ENCODE assay signal across 23 cellular contexts in genomic region chr5:159786201-159786600, GRCh38.
A peak's percentile ranks its signal among the peaks of the same experiment; 100 is the strongest.
DNase-seq lines count a peak whose midpoint lies in the region; ATAC-seq, FAIRE-seq and TF ChIP-seq lines count a peak whose summit lies in the region.
"Had no signal": no experiment of that assay in that cellular context is flagged by ENCODE, and none has a peak within 500 bp of the region (broad histone marks: within the 10 kb centered on the region; RNA-seq: fewer than 3 reads in every experiment).

No MANE protein-coding gene starts in this region.

- WGBS in sigmoid colon, 2 donors = 56 to 81% methylated on average over 3 of the region's 3 CpGs
- 87 to 92% methylated on average over 3 of the region's 3 CpGs for WGBS in thyroid gland, 2 donors

- DNase-seq in coronary artery (ENCODE audit: low spot score) (no peak), islet precursor cell (peak; percentile 15), sigmoid colon (no peak), vagina (ENCODE audit: extremely low spot score in 2 of 2) (peak; percentile 9 to 79), H54 (ENCODE audit: insufficient read length, low spot score) (no peak), thyroid gland (no peak)
- DNase-seq: C1 segment of cervical spinal cord; CD4-positive, alpha-beta memory T cell; COR-L47; GOT3; HCEC 1CT; NCI-H1092 treated with DMSO at 0.1 percent for 48 hours; NCI-H1436 treated with DMSO at 0.1 percent for 48 hours; NCI-H1930; NCI-H2107; NCI-H446; NCI-H524 treated with DMSO at 0.1 percent for 48 hours; NCI-H774; SIG-M5 had no signal

- H3K27me3 ChIP-seq in sigmoid colon = no peaks in the 10 kb centered on the region
- H3K27me3 ChIP-seq in vagina = no peaks in the 10 kb centered on the region
- H3K27me3 ChIP-seq in thyroid gland = no peaks in the 10 kb centered on the region

- TF ChIP-seq EP300 in sigmoid colon (IDR thresholded peaks at IDR 0.05) = no peak

- H3K36me3 ChIP-seq in sigmoid colon = no peaks in the 10 kb centered on the region
- no peaks in the 10 kb centered on the region for H3K36me3 ChIP-seq in vagina
- no peaks in the 10 kb centered on the region for H3K36me3 ChIP-seq in thyroid gland

- no peak for FAIRE-seq in H54 (lab: Jason Lieb, UNC)
- FAIRE-seq: G401.6, RCC 7860 had no signal

- H3K9me3 ChIP-seq in sigmoid colon (no peaks in the 10 kb centered on the region), vagina (no peaks in the 10 kb centered on the region), thyroid gland (no peaks in the 10 kb centered on the region)

- H3K4me3 ChIP-seq in coronary artery (no peak overlapping the region), sigmoid colon (no peak overlapping the region), vagina (no peak overlapping the region), thyroid gland (replicated peaks in 1 of 3) (no peak overlapping the region)
- H3K4me3 ChIP-seq: SK-N-MC had no signal

- TF ChIP-seq CTCF in coronary artery (IDR thresholded peaks at IDR 0.05) (no peak), sigmoid colon (IDR thresholded peaks at IDR 0.05) (no peak), vagina (IDR thresholded peaks at IDR 0.05) (no peak), thyroid gland (IDR thresholded peaks at IDR 0.05) (no peak)

- ATAC-seq in HG03442 (IDR thresholded peaks at IDR 0.05; ENCODE audit: unreplicated experiment) = no peak

- H3K4me1 ChIP-seq in sigmoid colon = no peaks in the 10 kb centered on the region
- H3K4me1 ChIP-seq in vagina = peaks cover 23% of the 10 kb centered on the region
- peaks cover 0 to 4% of the 10 kb centered on the region in 2 donors for H3K4me1 ChIP-seq in thyroid gland

- H3K27ac ChIP-seq in coronary artery (peak overlapping the region; percentile 12 to 33), sigmoid colon (peak overlapping the region; percentile 3 to 59 (median 44)), vagina (no peak overlapping the region), thyroid gland (no peak overlapping the region)
- H3K27ac ChIP-seq: SK-N-MC had no signal

- intact Hi-C loops in sigmoid colon (cut with DNase I) (loop anchor here (10.0 kb wide), 1 partner anchor 129 kb away; the partner anchor contains the start of gene ADRA1B), vagina (cut with DNase I) (loop anchor here (5.0 kb wide), 1 partner anchor 91 kb away; no protein-coding TSS in a partner anchor), thyroid gland (cut with DNase I) (no loop called here)

- TF ChIP-seq POLR2A in sigmoid colon (IDR thresholded peaks at IDR 0.05) = no peak
- no peak for TF ChIP-seq POLR2A in vagina (IDR thresholded peaks at IDR 0.05)
- TF ChIP-seq POLR2A in H54 (IDR thresholded peaks at IDR 0.05; ENCODE audit: low read depth, low read length) = no peak
- no peak for TF ChIP-seq POLR2A in thyroid gland (IDR thresholded peaks at IDR 0.05)

Comparison
In these comparisons a context has a peak if more than half of its experiments do, and no peak if none do; other contexts are left out.
1. DNase-seq: peak in islet precursor cell (single experiment) and vagina (2 of 2); none in coronary artery (single experiment), sigmoid colon (single experiment), H54 (single experiment) and thyroid gland (0 of 2).
2. H3K27ac ChIP-seq: peak in coronary artery (2 of 2) and sigmoid colon (4 of 4); none in vagina (single experiment) and thyroid gland (0 of 3).